In genomic region chr12:121729021-121729420, GRCh38 we compare ENCODE assay signal across 27 cellular contexts. TPM values are rescaled to one million over a fixed set of nuclear protein-coding genes. Genes with fewer than 3 reads are reported as not detected.
"Had no signal": no experiment of that assay in that cellular context is flagged by ENCODE, and none has a peak within 500 bp of the region (broad histone marks: within the 10 kb centered on the region; RNA-seq: fewer than 3 reads in every experiment).

No MANE protein-coding gene starts in this region.

- H2AFZ ChIP-seq: hepatocyte had no signal

- ATAC-seq: heart right ventricle; left cardiac atrium; left lobe of liver; natural killer cell; pancreas; right cardiac atrium; sciatic nerve; stimulated activated memory B cell treated with anti-CD40 and anti-IgM and Interleukin-4, amounts not matched to agents 10 μg/mL and 1 μg/mL and 100 μg/mL, for 72 hours; stimulated activated naive CD8-positive, alpha-beta T cell treated with anti-CD3 and anti-CD28 coated beads, Interleukin-15, amount 100 ng/mL, for 72 hours had no signal

- H3K4me1 ChIP-seq: heart right ventricle, pancreas, prostate gland, tibial nerve, vagina had no signal

- H3K4me3 ChIP-seq: heart right ventricle, hepatocyte, lung, pancreas, prostate gland, skin epidermis, tibial nerve, vagina had no signal

- H3K36me3 Mint-ChIP-seq: naive B cell, natural killer cell had no signal

- H3K9me3 ChIP-seq: heart right ventricle, pancreas, prostate gland, tibial nerve, vagina had no signal

- FAIRE-seq: keratinocyte, pancreas had no signal

- H3K4me3 Mint-ChIP-seq: mesothelial cell of epicardium; naive B cell; natural killer cell; stimulated activated memory B cell treated with anti-CD40 and anti-IgM and Interleukin-4, amounts not matched to agents 10 μg/mL and 1 μg/mL and 100 μg/mL, for 72 hours; stimulated activated naive CD8-positive, alpha-beta T cell treated with anti-CD3 and anti-CD28 coated beads, Interleukin-15, amount 100 ng/mL, for 72 hours; type B pancreatic cell had no signal

- H3K27me3 Mint-ChIP-seq: naive B cell; stimulated activated memory B cell treated with anti-CD40 and anti-IgM and Interleukin-4, amounts not matched to agents 10 μg/mL and 1 μg/mL and 100 μg/mL, for 72 hours; stimulated activated naive CD8-positive, alpha-beta T cell treated with anti-CD3 and anti-CD28 coated beads, Interleukin-15, amount 100 ng/mL, for 72 hours; type B pancreatic cell had no signal

- H3K9me3 Mint-ChIP-seq: mesothelial cell of epicardium; naive B cell; natural killer cell; stimulated activated memory B cell treated with anti-CD40 and anti-IgM and Interleukin-4, amounts not matched to agents 10 μg/mL and 1 μg/mL and 100 μg/mL, for 72 hours; stimulated activated naive CD8-positive, alpha-beta T cell treated with anti-CD3 and anti-CD28 coated beads, Interleukin-15, amount 100 ng/mL, for 72 hours; type B pancreatic cell had no signal

- H3K4me1 Mint-ChIP-seq: mesothelial cell of epicardium; naive B cell; natural killer cell; stimulated activated memory B cell treated with anti-CD40 and anti-IgM and Interleukin-4, amounts not matched to agents 10 μg/mL and 1 μg/mL and 100 μg/mL, for 72 hours; stimulated activated naive CD8-positive, alpha-beta T cell treated with anti-CD3 and anti-CD28 coated beads, Interleukin-15, amount 100 ng/mL, for 72 hours had no signal

- H3K27me3 ChIP-seq: heart right ventricle, hepatocyte, pancreas, tibial nerve, vagina had no signal

- H3K27ac Mint-ChIP-seq: mesothelial cell of epicardium; natural killer cell; stimulated activated memory B cell treated with anti-CD40 and anti-IgM and Interleukin-4, amounts not matched to agents 10 μg/mL and 1 μg/mL and 100 μg/mL, for 72 hours; type B pancreatic cell had no signal

- H3K27ac ChIP-seq: heart right ventricle, hepatocyte, pancreas, prostate gland, skin epidermis, tibial nerve, vagina had no signal

- H3K4me2 ChIP-seq: hepatocyte had no signal

- H3K36me3 ChIP-seq: pancreas, prostate gland, vagina had no signal

- DNase-seq: heart right ventricle; kidney glomerular epithelial cell; left cardiac atrium; mesendoderm; naive B cell; natural killer cell; pancreas; retina; right cardiac atrium; stimulated activated CD4-positive, alpha-beta T cell treated with anti-CD3 and anti-CD28 coated beads, Interleukin-2, amount 100 ng/mL, for 48 hours; stimulated activated CD4-positive, alpha-beta T cell treated with anti-CD3 and anti-CD28 coated beads, Interleukin-4, amount 100 ng/mL, for 4 hours; stimulated activated CD8-positive, alpha-beta memory T cell treated with anti-CD3 and anti-CD28 coated beads, Interleukin-4, amount 100 ng/mL, for 48 hours; stimulated activated naive CD4-positive, alpha-beta T cell treated with Interleukin-2 at 50 U/mL for 16 hours; stimulated activated naive CD8-positive, alpha-beta T cell treated with anti-CD3 and anti-CD28 coated beads, Interleukin-15, amount 100 ng/mL, for 72 hours; substantia nigra had no signal

RNA-seq across cellular contexts. Expression of gene MORN3, which starts 59.6 kb away (rescaled TPM):
- total RNA-seq: left lobe of liver, vagina had no signal
